26 cellular contexts compared by ENCODE assay signal in genomic region chr10:19605806-19606205, GRCh38.
"Had no signal": no experiment of that assay in that cellular context is flagged by ENCODE, and none has a peak within 500 bp of the region (broad histone marks: within the 10 kb centered on the region; RNA-seq: fewer than 3 reads in every experiment).

No MANE protein-coding gene starts in this region.

- H3K9me3 ChIP-seq: neutrophil, pancreas, prostate gland, stomach, thoracic aorta, thyroid gland, tibial nerve, upper lobe of left lung, vagina had no signal

- H3K4me1 ChIP-seq: pancreas, prostate gland, stomach, thyroid gland, tibial nerve, upper lobe of left lung, vagina had no signal

- H3K27me3 ChIP-seq: neutrophil, pancreas, stomach, thyroid gland, tibial nerve, upper lobe of left lung, vagina had no signal

- H3K36me3 ChIP-seq: neutrophil, pancreas, prostate gland, stomach, thoracic aorta, thyroid gland, tibial nerve, upper lobe of left lung, vagina had no signal

- H3K4me3 ChIP-seq: pancreas, prostate gland, skin epidermis, stomach, thoracic aorta, thyroid gland, tibial nerve, upper lobe of left lung, vagina had no signal

- ATAC-seq: naive thymus-derived CD8-positive, alpha-beta T cell; natural killer cell treated with Interleukin-12 subunit alpha and Interleukin-12 subunit beta and Interleukin-15 and Interleukin-18, amount 100 ng/mL, for 72 hours; pancreas; right cardiac atrium; sciatic nerve; stimulated activated effector memory CD8-positive, alpha-beta T cell treated with anti-CD3 and anti-CD28 coated beads, Interleukin-12 subunit alpha, Interleukin-12 subunit beta, amount 100 ng/mL, for 72 hours; stimulated activated naive B cell treated with anti-CD40 and anti-IgM and Interleukin-4, amounts not matched to agents 10 μg/mL and 1 μg/mL and 100 μg/mL, for 72 hours had no signal

- FAIRE-seq: pancreas, urothelium cell line had no signal

- H3K27ac ChIP-seq: neutrophil, pancreas, prostate gland, skin epidermis, stomach, thoracic aorta, thyroid gland, tibial nerve, upper lobe of left lung, vagina had no signal

- DNase-seq: naive thymus-derived CD8-positive, alpha-beta T cell; nephron progenitor cell; nucleus accumbens; pancreas; retina; right cardiac atrium; stimulated activated CD4-positive, alpha-beta T cell treated with anti-CD3 and anti-CD28 coated beads, Interleukin-15, amount 100 ng/mL, for 24 hours; stimulated activated CD4-positive, alpha-beta T cell treated with anti-CD3 and anti-CD28 coated beads, Interleukin-2, amount 100 ng/mL, for 24 hours; stimulated activated CD4-positive, alpha-beta T cell treated with anti-CD3 and anti-CD28 coated beads, Interleukin-2, amount 100 ng/mL, for 48 hours; stimulated activated CD4-positive, alpha-beta T cell treated with anti-CD3 and anti-CD28 coated beads, Interleukin-4, amount 100 ng/mL, for 24 hours; stimulated activated naive B cell treated with anti-CD40 and anti-IgM and Interleukin-4, amounts not matched to agents 10 μg/mL and 1 μg/mL and 100 μg/mL, for 72 hours; stimulated activated naive CD4-positive, alpha-beta T cell treated with Interleukin-2 at 50 U/mL for 16 hours; stomach; thyroid gland; trophoblast cell; upper lobe of left lung had no signal
